2 cellular contexts compared by ENCODE assay signal in the genomic region with DNA sequence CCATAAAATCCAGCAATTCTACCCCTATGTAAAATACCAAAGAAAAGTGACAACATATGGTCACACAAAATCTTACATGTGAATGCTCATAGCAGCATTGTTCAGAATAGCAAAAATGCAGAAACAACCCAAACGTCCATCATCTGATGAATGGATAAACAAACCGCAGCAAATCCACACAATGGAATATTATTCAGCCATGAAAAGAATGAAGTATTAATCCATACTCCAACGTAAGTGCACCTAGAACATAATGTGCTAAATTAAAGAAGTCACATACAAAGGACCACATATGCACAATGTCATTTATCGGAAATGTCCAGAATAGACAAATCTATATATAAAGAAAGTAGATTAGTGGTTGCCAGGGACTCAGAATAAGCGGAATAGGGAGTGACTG.
TF ChIP-seq lines count a peak whose summit lies in the region.

No MANE protein-coding gene starts in this region.

TF ChIP-seq in HEK293, 187 proteins besides CTCF, POLR2A, EP300 and RAD21:
- TF ChIP-seq ZNF146 (tag by site-specific recombination; IDR thresholded peaks at IDR 0.05) = peak; percentile 79
- TF ChIP-seq, protein P1, sequence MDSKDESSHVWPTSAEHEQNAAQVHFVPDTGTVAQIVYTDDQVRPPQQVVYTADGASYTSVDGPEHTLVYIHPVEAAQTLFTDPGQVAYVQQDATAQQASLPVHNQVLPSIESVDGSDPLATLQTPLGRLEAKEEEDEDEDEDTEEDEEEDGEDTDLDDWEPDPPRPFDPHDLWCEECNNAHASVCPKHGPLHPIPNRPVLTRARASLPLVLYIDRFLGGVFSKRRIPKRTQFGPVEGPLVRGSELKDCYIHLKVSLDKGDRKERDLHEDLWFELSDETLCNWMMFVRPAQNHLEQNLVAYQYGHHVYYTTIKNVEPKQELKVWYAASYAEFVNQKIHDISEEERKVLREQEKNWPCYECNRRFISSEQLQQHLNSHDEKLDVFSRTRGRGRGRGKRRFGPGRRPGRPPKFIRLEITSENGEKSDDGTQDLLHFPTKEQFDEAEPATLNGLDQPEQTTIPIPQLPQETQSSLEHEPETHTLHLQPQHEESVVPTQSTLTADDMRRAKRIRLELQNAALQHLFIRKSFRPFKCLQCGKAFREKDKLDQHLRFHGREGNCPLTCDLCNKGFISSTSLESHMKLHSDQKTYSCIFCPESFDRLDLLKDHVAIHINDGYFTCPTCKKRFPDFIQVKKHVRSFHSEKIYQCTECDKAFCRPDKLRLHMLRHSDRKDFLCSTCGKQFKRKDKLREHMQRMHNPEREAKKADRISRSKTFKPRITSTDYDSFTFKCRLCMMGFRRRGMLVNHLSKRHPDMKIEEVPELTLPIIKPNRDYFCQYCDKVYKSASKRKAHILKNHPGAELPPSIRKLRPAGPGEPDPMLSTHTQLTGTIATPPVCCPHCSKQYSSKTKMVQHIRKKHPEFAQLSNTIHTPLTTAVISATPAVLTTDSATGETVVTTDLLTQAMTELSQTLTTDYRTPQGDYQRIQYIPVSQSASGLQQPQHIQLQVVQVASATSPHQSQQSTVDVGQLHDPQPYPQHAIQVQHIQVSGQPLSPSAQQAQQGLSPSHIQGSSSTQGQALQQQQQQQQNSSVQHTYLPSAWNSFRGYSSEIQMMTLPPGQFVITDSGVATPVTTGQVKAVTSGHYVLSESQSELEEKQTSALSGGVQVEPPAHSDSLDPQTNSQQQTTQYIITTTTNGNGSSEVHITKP (tag by site-specific recombination; IDR thresholded peaks at IDR 0.05) = no peak

TF ChIP-seq in K562, 482 proteins besides CTCF, POLR2A, EP300 and RAD21:
- TF ChIP-seq HOXB6 (CRISPR knock-in tag; IDR thresholded peaks at IDR 0.05; ENCODE audit: borderline replicate concordance) (no peak), THAP12 (CRISPR knock-in tag; IDR thresholded peaks at IDR 0.05) (no peak), ZNF146 (CRISPR knock-in tag; IDR thresholded peaks at IDR 0.05; ENCODE audit: unreplicated experiment) (peak; percentile 61)
- TF ChIP-seq, protein P2, sequence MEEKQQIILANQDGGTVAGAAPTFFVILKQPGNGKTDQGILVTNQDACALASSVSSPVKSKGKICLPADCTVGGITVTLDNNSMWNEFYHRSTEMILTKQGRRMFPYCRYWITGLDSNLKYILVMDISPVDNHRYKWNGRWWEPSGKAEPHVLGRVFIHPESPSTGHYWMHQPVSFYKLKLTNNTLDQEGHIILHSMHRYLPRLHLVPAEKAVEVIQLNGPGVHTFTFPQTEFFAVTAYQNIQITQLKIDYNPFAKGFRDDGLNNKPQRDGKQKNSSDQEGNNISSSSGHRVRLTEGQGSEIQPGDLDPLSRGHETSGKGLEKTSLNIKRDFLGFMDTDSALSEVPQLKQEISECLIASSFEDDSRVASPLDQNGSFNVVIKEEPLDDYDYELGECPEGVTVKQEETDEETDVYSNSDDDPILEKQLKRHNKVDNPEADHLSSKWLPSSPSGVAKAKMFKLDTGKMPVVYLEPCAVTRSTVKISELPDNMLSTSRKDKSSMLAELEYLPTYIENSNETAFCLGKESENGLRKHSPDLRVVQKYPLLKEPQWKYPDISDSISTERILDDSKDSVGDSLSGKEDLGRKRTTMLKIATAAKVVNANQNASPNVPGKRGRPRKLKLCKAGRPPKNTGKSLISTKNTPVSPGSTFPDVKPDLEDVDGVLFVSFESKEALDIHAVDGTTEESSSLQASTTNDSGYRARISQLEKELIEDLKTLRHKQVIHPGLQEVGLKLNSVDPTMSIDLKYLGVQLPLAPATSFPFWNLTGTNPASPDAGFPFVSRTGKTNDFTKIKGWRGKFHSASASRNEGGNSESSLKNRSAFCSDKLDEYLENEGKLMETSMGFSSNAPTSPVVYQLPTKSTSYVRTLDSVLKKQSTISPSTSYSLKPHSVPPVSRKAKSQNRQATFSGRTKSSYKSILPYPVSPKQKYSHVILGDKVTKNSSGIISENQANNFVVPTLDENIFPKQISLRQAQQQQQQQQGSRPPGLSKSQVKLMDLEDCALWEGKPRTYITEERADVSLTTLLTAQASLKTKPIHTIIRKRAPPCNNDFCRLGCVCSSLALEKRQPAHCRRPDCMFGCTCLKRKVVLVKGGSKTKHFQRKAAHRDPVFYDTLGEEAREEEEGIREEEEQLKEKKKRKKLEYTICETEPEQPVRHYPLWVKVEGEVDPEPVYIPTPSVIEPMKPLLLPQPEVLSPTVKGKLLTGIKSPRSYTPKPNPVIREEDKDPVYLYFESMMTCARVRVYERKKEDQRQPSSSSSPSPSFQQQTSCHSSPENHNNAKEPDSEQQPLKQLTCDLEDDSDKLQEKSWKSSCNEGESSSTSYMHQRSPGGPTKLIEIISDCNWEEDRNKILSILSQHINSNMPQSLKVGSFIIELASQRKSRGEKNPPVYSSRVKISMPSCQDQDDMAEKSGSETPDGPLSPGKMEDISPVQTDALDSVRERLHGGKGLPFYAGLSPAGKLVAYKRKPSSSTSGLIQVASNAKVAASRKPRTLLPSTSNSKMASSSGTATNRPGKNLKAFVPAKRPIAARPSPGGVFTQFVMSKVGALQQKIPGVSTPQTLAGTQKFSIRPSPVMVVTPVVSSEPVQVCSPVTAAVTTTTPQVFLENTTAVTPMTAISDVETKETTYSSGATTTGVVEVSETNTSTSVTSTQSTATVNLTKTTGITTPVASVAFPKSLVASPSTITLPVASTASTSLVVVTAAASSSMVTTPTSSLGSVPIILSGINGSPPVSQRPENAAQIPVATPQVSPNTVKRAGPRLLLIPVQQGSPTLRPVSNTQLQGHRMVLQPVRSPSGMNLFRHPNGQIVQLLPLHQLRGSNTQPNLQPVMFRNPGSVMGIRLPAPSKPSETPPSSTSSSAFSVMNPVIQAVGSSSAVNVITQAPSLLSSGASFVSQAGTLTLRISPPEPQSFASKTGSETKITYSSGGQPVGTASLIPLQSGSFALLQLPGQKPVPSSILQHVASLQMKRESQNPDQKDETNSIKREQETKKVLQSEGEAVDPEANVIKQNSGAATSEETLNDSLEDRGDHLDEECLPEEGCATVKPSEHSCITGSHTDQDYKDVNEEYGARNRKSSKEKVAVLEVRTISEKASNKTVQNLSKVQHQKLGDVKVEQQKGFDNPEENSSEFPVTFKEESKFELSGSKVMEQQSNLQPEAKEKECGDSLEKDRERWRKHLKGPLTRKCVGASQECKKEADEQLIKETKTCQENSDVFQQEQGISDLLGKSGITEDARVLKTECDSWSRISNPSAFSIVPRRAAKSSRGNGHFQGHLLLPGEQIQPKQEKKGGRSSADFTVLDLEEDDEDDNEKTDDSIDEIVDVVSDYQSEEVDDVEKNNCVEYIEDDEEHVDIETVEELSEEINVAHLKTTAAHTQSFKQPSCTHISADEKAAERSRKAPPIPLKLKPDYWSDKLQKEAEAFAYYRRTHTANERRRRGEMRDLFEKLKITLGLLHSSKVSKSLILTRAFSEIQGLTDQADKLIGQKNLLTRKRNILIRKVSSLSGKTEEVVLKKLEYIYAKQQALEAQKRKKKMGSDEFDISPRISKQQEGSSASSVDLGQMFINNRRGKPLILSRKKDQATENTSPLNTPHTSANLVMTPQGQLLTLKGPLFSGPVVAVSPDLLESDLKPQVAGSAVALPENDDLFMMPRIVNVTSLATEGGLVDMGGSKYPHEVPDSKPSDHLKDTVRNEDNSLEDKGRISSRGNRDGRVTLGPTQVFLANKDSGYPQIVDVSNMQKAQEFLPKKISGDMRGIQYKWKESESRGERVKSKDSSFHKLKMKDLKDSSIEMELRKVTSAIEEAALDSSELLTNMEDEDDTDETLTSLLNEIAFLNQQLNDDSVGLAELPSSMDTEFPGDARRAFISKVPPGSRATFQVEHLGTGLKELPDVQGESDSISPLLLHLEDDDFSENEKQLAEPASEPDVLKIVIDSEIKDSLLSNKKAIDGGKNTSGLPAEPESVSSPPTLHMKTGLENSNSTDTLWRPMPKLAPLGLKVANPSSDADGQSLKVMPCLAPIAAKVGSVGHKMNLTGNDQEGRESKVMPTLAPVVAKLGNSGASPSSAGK (IDR thresholded peaks at IDR 0.05) = 0 out of 2 replicates have a peak, but pooled peaks have one; percentile 14
